25 cellular contexts compared by ENCODE assay signal in the genomic region with DNA sequence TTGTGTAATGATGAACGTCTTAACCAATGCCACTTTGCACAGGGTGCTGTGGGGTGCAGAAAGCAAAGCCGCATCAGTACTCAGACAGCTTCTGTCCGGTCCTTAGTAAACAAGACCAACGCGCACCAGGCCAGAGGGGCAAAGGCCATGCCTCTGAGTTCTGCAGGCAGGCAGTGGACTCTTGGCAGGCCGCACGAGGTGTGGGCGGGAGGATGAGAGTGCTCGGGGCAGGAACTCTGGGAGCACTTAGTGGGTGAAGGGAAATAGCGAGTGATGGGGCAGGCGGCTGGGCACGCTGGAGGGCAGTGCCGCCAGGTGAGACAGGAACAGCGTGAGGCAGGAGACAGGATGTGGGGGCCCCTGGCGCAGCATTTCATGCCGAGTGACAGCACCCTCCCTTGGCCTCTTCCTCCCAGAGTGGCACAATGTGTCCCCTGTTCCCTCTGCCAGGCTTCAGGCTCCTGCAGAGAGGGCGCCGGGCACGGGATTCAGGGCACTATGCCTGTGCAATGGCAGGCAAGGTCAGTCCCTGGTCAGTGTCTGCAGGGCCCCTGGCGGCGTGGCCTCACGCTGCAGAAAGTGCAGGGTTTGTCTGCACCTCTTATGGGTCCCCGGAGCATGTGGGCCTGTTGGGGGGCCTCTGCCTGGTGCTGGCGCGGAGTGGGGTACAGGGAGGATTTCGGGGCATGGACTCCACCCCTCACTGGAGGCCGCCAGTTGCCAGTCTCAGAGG.
DNase-seq lines count a peak whose midpoint lies in the region; ATAC-seq, FAIRE-seq and TF ChIP-seq lines count a peak whose summit lies in the region.
"Had no signal": no experiment of that assay in that cellular context is flagged by ENCODE, and none has a peak within 500 bp of the region (broad histone marks: within the 10 kb centered on the region; RNA-seq: fewer than 3 reads in every experiment).

No MANE protein-coding gene starts in this region.

- no peak overlapping the region for H3K9ac ChIP-seq in DND-41 (ENCODE audit: low read depth, low read length)

- H3K9me3 ChIP-seq in DND-41 (ENCODE audit: insufficient read depth, low read length, severe bottlenecking) = no peaks in the 10 kb centered on the region
- H3K9me3 ChIP-seq in RWPE2 (ENCODE audit: severe bottlenecking) = no peaks in the 10 kb centered on the region
- H3K9me3 ChIP-seq: ovary had no signal

- no peak overlapping the region for H3K4me3 Mint-ChIP-seq in activated CD8-positive, alpha-beta memory T cell treated with anti-CD3 and anti-CD28 coated beads, Interleukin-2, amount 10 ng/mL, durations not matched to agents 7 days and 5 days
- H3K4me3 Mint-ChIP-seq: activated CD8-positive, alpha-beta T cell treated with anti-CD3 and anti-CD28 coated beads, Interleukin-2, amount 10 ng/mL, durations not matched to agents 7 days and 5 days; activated naive CD8-positive, alpha-beta T cell treated with anti-CD3 and anti-CD28 coated beads, Interleukin-2, amount 10 ng/mL, durations not matched to agents 7 days and 5 days; activated T-cell treated with anti-CD3 and anti-CD28 coated beads, Interleukin-2, amount 50 U/mL, for 72 hours; CD8-positive, alpha-beta T cell; memory B cell; naive B cell; WTC11 had no signal

- H3K27me3 ChIP-seq in DND-41 (ENCODE audit: insufficient read depth, low read length, poor library complexity) (no peaks in the 10 kb centered on the region), RWPE2 (ENCODE audit: insufficient read depth, poor library complexity, severe bottlenecking) (no peaks in the 10 kb centered on the region)
- H3K27me3 ChIP-seq: ovary had no signal

- no peak for FAIRE-seq in HTR-8/SVneo (lab: Jason Lieb, UNC)
- FAIRE-seq: keratinocyte had no signal

- no peak overlapping the region for H3K27ac Mint-ChIP-seq in activated CD8-positive, alpha-beta memory T cell treated with anti-CD3 and anti-CD28 coated beads, Interleukin-2, amount 10 ng/mL, durations not matched to agents 7 days and 5 days
- H3K27ac Mint-ChIP-seq: activated CD8-positive, alpha-beta T cell treated with anti-CD3 and anti-CD28 coated beads, Interleukin-2, amount 10 ng/mL, durations not matched to agents 7 days and 5 days; activated naive CD8-positive, alpha-beta T cell treated with anti-CD3 and anti-CD28 coated beads, Interleukin-2, amount 10 ng/mL, durations not matched to agents 7 days and 5 days; activated T-cell treated with anti-CD3 and anti-CD28 coated beads, Interleukin-2, amount 50 U/mL, for 72 hours; CD8-positive, alpha-beta T cell; memory B cell had no signal

- no peak for TF ChIP-seq CTCF in DND-41 (IDR thresholded peaks at IDR 0.05; ENCODE audit: borderline replicate concordance, extremely low read depth, low read length, poor library complexity, severe bottlenecking)
- no peak for TF ChIP-seq CTCF in RWPE2 (IDR thresholded peaks at IDR 0.05; ENCODE audit: poor library complexity, severe bottlenecking)

- H3K4me1 Mint-ChIP-seq in activated CD8-positive, alpha-beta memory T cell treated with anti-CD3 and anti-CD28 coated beads, Interleukin-2, amount 10 ng/mL, durations not matched to agents 7 days and 5 days = no peaks in the 10 kb centered on the region
- H3K4me1 Mint-ChIP-seq: activated naive CD8-positive, alpha-beta T cell treated with anti-CD3 and anti-CD28 coated beads, Interleukin-2, amount 10 ng/mL, durations not matched to agents 7 days and 5 days; memory B cell; naive B cell; WTC11 had no signal

- CTCF ChIA-PET in activated CD8-positive, alpha-beta memory T cell treated with anti-CD3 and anti-CD28 coated beads, Interleukin-2, amount 10 ng/mL, durations not matched to agents 7 days and 5 days (lab: Charles Lee) = no interaction called here

- intact Hi-C loops in sciatic nerve (cut with DNase I) = no loop called here

- peaks cover 40% of the 10 kb centered on the region for H3K79me2 ChIP-seq in DND-41 (ENCODE audit: insufficient read depth, low read length)

- H3K4me3 ChIP-seq in DND-41 (ENCODE audit: low read depth in 1 of 2, low read length in 2 of 2) (no peak overlapping the region), RWPE2 (ENCODE audit: severe bottlenecking) (no peak overlapping the region)
- H3K4me3 ChIP-seq: ovary had no signal

- DNase-seq in DND-41 (no peak), RWPE2 (ENCODE audit: low spot score) (peak; percentile 36), left lobe of liver (ENCODE audit: low spot score) (peak; percentile 89), sciatic nerve (ENCODE audit: low spot score) (peak; percentile 49), A172 (ENCODE audit: low spot score) (no peak), HTR-8/SVneo (ENCODE audit: insufficient read length, low spot score) (no peak)
- no peak for DNase-seq in activated CD8-positive, alpha-beta memory T cell treated with anti-CD3 and anti-CD28 coated beads, Interleukin-2, amount 10 ng/mL, durations not matched to agents 7 days and 5 days
- DNase-seq: activated CD8-positive, alpha-beta T cell treated with anti-CD3 and anti-CD28 coated beads, Interleukin-2, amount 10 ng/mL, durations not matched to agents 7 days and 5 days; activated naive CD8-positive, alpha-beta T cell treated with anti-CD3 and anti-CD28 coated beads, Interleukin-2, amount 10 ng/mL, durations not matched to agents 7 days and 5 days; activated T-cell treated with anti-CD3 and anti-CD28 coated beads, Interleukin-2, amount 50 U/mL, for 72 hours; DMS53; effector CD8-positive, alpha-beta T cell; foreskin melanocyte; GF-D8; KG1; naive B cell; NCI-H146; NCI-H2171; NCI-H524 treated with DMSO at 0.1 percent for 48 hours; T-helper 9 cell had no signal

- peak overlapping the region; percentile 8 for H3K27ac ChIP-seq in DND-41 (ENCODE audit: low read length)
- no peak overlapping the region for H3K27ac ChIP-seq in RWPE2 (ENCODE audit: poor library complexity, severe bottlenecking)
- H3K27ac ChIP-seq: ovary had no signal

- H4K20me1 ChIP-seq in DND-41 (ENCODE audit: insufficient read depth, low read length) = peaks cover 10% of the 10 kb centered on the region

- H3K4me1 ChIP-seq in DND-41 (ENCODE audit: insufficient read depth, low read length) (no peaks in the 10 kb centered on the region), RWPE2 (ENCODE audit: insufficient read depth, poor library complexity, severe bottlenecking) (no peaks in the 10 kb centered on the region)

- H3K36me3 ChIP-seq in DND-41 (ENCODE audit: insufficient read depth, low read length) = peaks cover 50% of the 10 kb centered on the region
- H3K36me3 ChIP-seq in RWPE2 (ENCODE audit: low read depth) = no peaks in the 10 kb centered on the region
- H3K36me3 ChIP-seq: ovary had no signal

- H2AFZ ChIP-seq in DND-41 (ENCODE audit: low read depth, low read length) = no peak overlapping the region

- H3K9me3 Mint-ChIP-seq in activated CD8-positive, alpha-beta memory T cell treated with anti-CD3 and anti-CD28 coated beads, Interleukin-2, amount 10 ng/mL, durations not matched to agents 7 days and 5 days (ENCODE audit: low read depth) = no peaks in the 10 kb centered on the region
- H3K9me3 Mint-ChIP-seq: activated T-cell treated with anti-CD3 and anti-CD28 coated beads, Interleukin-2, amount 50 U/mL, for 72 hours; CD8-positive, alpha-beta T cell; memory B cell; WTC11 had no signal

- ATAC-seq in DND-41 (ENCODE audit: insufficient read depth, low read depth) (peak; percentile 52), RWPE2 (ENCODE audit: low read depth) (no peak), left lobe of liver (peak; percentile 98), sciatic nerve (peak; percentile 20)
- no peak for ATAC-seq in activated CD8-positive, alpha-beta memory T cell treated with anti-CD3 and anti-CD28 coated beads, Interleukin-2, amount 10 ng/mL, durations not matched to agents 7 days and 5 days
- ATAC-seq: activated CD8-positive, alpha-beta T cell treated with anti-CD3 and anti-CD28 coated beads, Interleukin-2, amount 10 ng/mL, durations not matched to agents 7 days and 5 days; activated T-cell treated with anti-CD3 and anti-CD28 coated beads, Interleukin-2, amount 50 U/mL, for 72 hours; CD8-positive, alpha-beta T cell; WTC11 had no signal

- H3K27me3 Mint-ChIP-seq in activated CD8-positive, alpha-beta memory T cell treated with anti-CD3 and anti-CD28 coated beads, Interleukin-2, amount 10 ng/mL, durations not matched to agents 7 days and 5 days = no peaks in the 10 kb centered on the region

- H3K4me2 ChIP-seq in DND-41 (ENCODE audit: insufficient read depth, low read length) = no peak overlapping the region

- no peaks in the 10 kb centered on the region for H3K36me3 Mint-ChIP-seq in activated CD8-positive, alpha-beta memory T cell treated with anti-CD3 and anti-CD28 coated beads, Interleukin-2, amount 10 ng/mL, durations not matched to agents 7 days and 5 days
- H3K36me3 Mint-ChIP-seq: activated naive CD8-positive, alpha-beta T cell treated with anti-CD3 and anti-CD28 coated beads, Interleukin-2, amount 10 ng/mL, durations not matched to agents 7 days and 5 days; CD8-positive, alpha-beta T cell; memory B cell; naive B cell; WTC11 had no signal

Comparison
In these comparisons a context has a peak if more than half of its experiments do, and no peak if none do; other contexts are left out.
1. ATAC-seq: peak in DND-41 (single experiment), left lobe of liver (single experiment) and sciatic nerve (single experiment); none in RWPE2 (single experiment) and activated CD8-positive, alpha-beta memory T cell treated with anti-CD3 and anti-CD28 coated beads, Interleukin-2, amount 10 ng/mL, durations not matched to agents 7 days and 5 days (single experiment).
2. DNase-seq: peak in RWPE2 (single experiment), left lobe of liver (single experiment) and sciatic nerve (single experiment); none in DND-41 (single experiment), A172 (single experiment), activated CD8-positive, alpha-beta memory T cell treated with anti-CD3 and anti-CD28 coated beads, Interleukin-2, amount 10 ng/mL, durations not matched to agents 7 days and 5 days (single experiment) and HTR-8/SVneo (single experiment).